ENCODE assay signal across 8 cellular contexts in genomic region chr9:70257991-70258691, GRCh38. TPM values are rescaled to one million over a fixed set of nuclear protein-coding genes. Genes with fewer than 3 reads are reported as not detected.
DNase-seq lines count a peak whose midpoint lies in the region; ATAC-seq, FAIRE-seq and TF ChIP-seq lines count a peak whose summit lies in the region.

No MANE protein-coding gene starts in this region.

- peak overlapping the region; percentile 78 for H3K4me3 ChIP-seq in HUES6 (ENCODE audit: low read depth, low read length)
- H3K4me3 ChIP-seq in kidney (ENCODE audit: low read length in 2 of 2): peak overlapping the region; percentile 96 to 97

- H3K36me3 ChIP-seq in HUES6 (ENCODE audit: control insufficient read depth, insufficient read depth, low read length) (peaks cover 13% of the 10 kb centered on the region), kidney (ENCODE audit: control insufficient read depth in 1 of 2, insufficient read depth in 2 of 2, low read length in 2 of 2) (no peaks in the 10 kb centered on the region)

- H3K27me3 ChIP-seq in HUES6 (ENCODE audit: control insufficient read depth, insufficient read depth, low read length): no peaks in the 10 kb centered on the region

- H3K9ac ChIP-seq in HUES6 (ENCODE audit: low read length): peak overlapping the region; percentile 97
- peak overlapping the region; percentile 77 to 89 for H3K9ac ChIP-seq in kidney (ENCODE audit: low read length in 2 of 2)

- peak; percentile 38 for ATAC-seq in GM21529 (IDR thresholded peaks at IDR 0.05; ENCODE audit: unreplicated experiment)

- intact Hi-C loops in kidney (cut with DNase I): no loop called here

- DNase-seq in NCI-H187 (lab: John Stamatoyannopoulos, UW) (peak; percentile 42 to 48), NCI-H187 treated with DMSO at 0.1 percent for 48 hours (lab: John Stamatoyannopoulos, UW) (no peak), SHP77 treated with DMSO at 0.1 percent for 48 hours (lab: John Stamatoyannopoulos, UW) (peak; percentile 50), cerebellum (ENCODE audit: low spot score) (peak; percentile 39), kidney (peak; percentile 91)
- peak; percentile 1 for DNase-seq in stimulated activated CD4-positive, alpha-beta T cell treated with anti-CD3 and anti-CD28 coated beads, Interleukin-2, amount 100 ng/mL, for 4 hours (ENCODE audit: low read depth)

- H3K27ac ChIP-seq in HUES6 (ENCODE audit: low read depth, low read length) (peak overlapping the region; percentile 53; the same call in 1 of the 2 replicates), kidney (ENCODE audit: low read depth in 2 of 2, low read length in 2 of 2) (peak overlapping the region; percentile 94 to 98)

- FAIRE-seq in kidney (lab: Jason Lieb, UNC): no peak

- H3K4me1 ChIP-seq in HUES6 (ENCODE audit: control insufficient read depth, insufficient read depth, low read length): peaks cover 15% of the 10 kb centered on the region
- H3K4me1 ChIP-seq in kidney (ENCODE audit: control insufficient read depth in 1 of 2, insufficient read depth in 1 of 2, low read depth in 1 of 2, low read length in 2 of 2): peaks cover 4 to 13% of the 10 kb centered on the region in 2 donors

- TF ChIP-seq CTCF in kidney (IDR thresholded peaks at IDR 0.05; ENCODE audit: borderline replicate concordance, extremely low read depth, insufficient read depth): no peak

- H3K9me3 ChIP-seq in HUES6 (ENCODE audit: control insufficient read depth, insufficient read depth, low read depth, low read length) (no peaks in the 10 kb centered on the region), kidney (ENCODE audit: control insufficient read depth in 1 of 2, low read length in 2 of 2) (no peaks in the 10 kb centered on the region)

RNA-seq across cellular contexts. Expression of gene SMC5, which starts 0.6 kb away (rescaled TPM):
- total RNA-seq in cerebellum (68.4 TPM), kidney (29.6 TPM)
- polyA plus RNA-seq in kidney (ENCODE audit: insufficient read depth, low read depth, low replicate concordance): 5.5 TPM
